Comparison of ENCODE assay signal across 8 cellular contexts in the genomic region with DNA sequence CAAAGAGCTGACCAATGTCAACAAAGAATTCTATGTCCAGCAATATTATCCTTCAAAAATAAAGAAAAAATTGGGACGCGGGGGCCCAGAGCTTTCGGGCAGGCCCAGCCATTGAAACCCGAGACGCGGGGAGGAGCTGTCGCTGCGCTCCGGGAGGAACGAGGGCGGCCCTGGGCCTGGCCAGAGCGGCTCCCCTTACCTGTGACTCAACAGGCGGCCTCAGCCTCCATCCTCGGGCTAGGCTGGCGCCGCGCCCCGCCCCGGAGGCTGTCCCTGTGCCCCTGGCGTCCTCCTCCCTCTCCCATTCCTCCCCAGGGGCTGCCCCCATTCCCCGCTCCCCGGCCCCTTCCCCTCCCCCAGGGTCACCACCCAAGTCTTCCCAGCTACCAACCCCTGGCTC.
DNase-seq lines count a peak whose midpoint lies in the region; ATAC-seq and FAIRE-seq lines count a peak whose summit lies in the region.
"Not testable (repeated sequence)": the region's sequence is repeated elsewhere in the genome, so short reads cannot be mapped to it uniquely, and the experiment has no call there.

No MANE protein-coding gene starts in this region.

- WGBS in right cardiac atrium, result 80% methylated on average over 13 of the region's 22 CpGs

- H3K9me3 Mint-ChIP-seq in activated T-cell treated with anti-CD3 and anti-CD28 coated beads, Interleukin-2, amount 50 U/mL, for 4 hours; stimulated activated memory B cell treated with anti-CD40 and anti-IgM and Interleukin-4, amounts not matched to agents 10 μg/mL and 1 μg/mL and 100 μg/mL, for 72 hours: not testable (repeated sequence)

- not testable (repeated sequence) for H3K4me1 Mint-ChIP-seq in activated T-cell treated with anti-CD3 and anti-CD28 coated beads, Interleukin-2, amount 50 U/mL, for 4 hours (ENCODE audit: low read depth); stimulated activated memory B cell treated with anti-CD40 and anti-IgM and Interleukin-4, amounts not matched to agents 10 μg/mL and 1 μg/mL and 100 μg/mL, for 72 hours

- not testable (repeated sequence) for H3K27ac Mint-ChIP-seq in stimulated activated memory B cell treated with anti-CD40 and anti-IgM and Interleukin-4, amounts not matched to agents 10 μg/mL and 1 μg/mL and 100 μg/mL, for 72 hours

- H3K27me3 Mint-ChIP-seq in activated T-cell treated with anti-CD3 and anti-CD28 coated beads, Interleukin-2, amount 50 U/mL, for 4 hours (ENCODE audit: low read depth); stimulated activated memory B cell treated with anti-CD40 and anti-IgM and Interleukin-4, amounts not matched to agents 10 μg/mL and 1 μg/mL and 100 μg/mL, for 72 hours: not testable (repeated sequence)

- not testable (repeated sequence) for H3K4me3 Mint-ChIP-seq in activated T-cell treated with anti-CD3 and anti-CD28 coated beads, Interleukin-2, amount 50 U/mL, for 4 hours; stimulated activated memory B cell treated with anti-CD40 and anti-IgM and Interleukin-4, amounts not matched to agents 10 μg/mL and 1 μg/mL and 100 μg/mL, for 72 hours

- H3K4me1 ChIP-seq in right cardiac atrium (ENCODE audit: control insufficient read depth, insufficient read depth, low read length), result not testable (repeated sequence)

- not testable (repeated sequence) for H3K27me3 ChIP-seq in right cardiac atrium (ENCODE audit: control insufficient read depth, insufficient read depth)

- not testable (repeated sequence) for H3K4me3 ChIP-seq in right cardiac atrium (ENCODE audit: low read length)

- H3K27ac ChIP-seq in right cardiac atrium (ENCODE audit: low read length), result not testable (repeated sequence)

- peak; percentile 62 for ATAC-seq in GM19395 (IDR thresholded peaks at IDR 0.05; ENCODE audit: unreplicated experiment)
- peak; percentile 94 for ATAC-seq in GM21786 (IDR thresholded peaks at IDR 0.05; ENCODE audit: unreplicated experiment)
- peak; percentile 70 for ATAC-seq in HG03039 (IDR thresholded peaks at IDR 0.05; ENCODE audit: unreplicated experiment)
- ATAC-seq in HG03520 (IDR thresholded peaks at IDR 0.05; ENCODE audit: unreplicated experiment), result peak; percentile 78
- ATAC-seq in activated T-cell treated with anti-CD3 and anti-CD28 coated beads, Interleukin-2, amount 50 U/mL, for 4 hours, result peak; percentile 77 to 82
- ATAC-seq in right cardiac atrium, result peak; percentile 56 to 75
- ATAC-seq in stimulated activated memory B cell treated with anti-CD40 and anti-IgM and Interleukin-4, amounts not matched to agents 10 μg/mL and 1 μg/mL and 100 μg/mL, for 72 hours, result peak; percentile 45

- intact Hi-C loops in right cardiac atrium (cut with DNase I), result loop anchor here in 2 of 4 donors (5.0 kb wide), 2 partner anchors 96 to 181 kb away; no protein-coding TSS in a partner anchor

- not testable (repeated sequence) for H3K36me3 Mint-ChIP-seq in activated T-cell treated with anti-CD3 and anti-CD28 coated beads, Interleukin-2, amount 50 U/mL, for 4 hours (ENCODE audit: insufficient read depth); stimulated activated memory B cell treated with anti-CD40 and anti-IgM and Interleukin-4, amounts not matched to agents 10 μg/mL and 1 μg/mL and 100 μg/mL, for 72 hours

- not testable (repeated sequence) for DNase-seq in activated T-cell treated with anti-CD3 and anti-CD28 coated beads, Interleukin-2, amount 50 U/mL, for 4 hours; right cardiac atrium

- H3K9me3 ChIP-seq in right cardiac atrium (ENCODE audit: control insufficient read depth, low read length), result not testable (repeated sequence)

- FAIRE-seq in G401.6 (lab: Jason Lieb, UNC), result peak; percentile 82
